Comparison of ENCODE assay signal across 18 cellular contexts in genomic region chr2:146041291-146041868, GRCh38.
"Had no signal": no experiment of that assay in that cellular context is flagged by ENCODE, and none has a peak within 500 bp of the region (broad histone marks: within the 10 kb centered on the region; RNA-seq: fewer than 3 reads in every experiment).

No MANE protein-coding gene starts in this region.

- H3K9me3 ChIP-seq: ascending aorta, colonic mucosa, heart left ventricle, neutrophil, pancreas, thyroid gland had no signal

- DNase-seq: activated CD4-positive, alpha-beta T cell treated with anti-CD3 and anti-CD28 coated beads, Interleukin-2, amount 10 ng/mL, durations not matched to agents 24 days and 14 days; activated CD8-positive, alpha-beta memory T cell treated with anti-CD3 and anti-CD28 coated beads, Interleukin-2, amount 50 U/mL, for 4 hours; activated naive CD4-positive, alpha-beta T cell treated with anti-CD3 and anti-CD28 coated beads, Interleukin-2, amount 50 U/mL, for 16 hours; activated T-cell treated with anti-CD3 and anti-CD28 coated beads, Interleukin-2, amount 50 U/mL, for 4 hours; colonic mucosa; erythroblast; foreskin melanocyte; heart left ventricle; mesenchymal stem cell; naive thymus-derived CD4-positive, alpha-beta T cell; pancreas; stimulated activated naive CD4-positive, alpha-beta T cell; T-helper 1 cell; T-helper 9 cell; thyroid gland had no signal

- FAIRE-seq: pancreas had no signal

- H3K27me3 ChIP-seq: ascending aorta, colonic mucosa, heart left ventricle, neutrophil, pancreas, thyroid gland had no signal

- H3K27ac ChIP-seq: ascending aorta, colonic mucosa, heart left ventricle, neutrophil, pancreas, thyroid gland had no signal

- ATAC-seq: activated T-cell treated with anti-CD3 and anti-CD28 coated beads, Interleukin-2, amount 50 U/mL, for 4 hours; heart left ventricle; naive thymus-derived CD4-positive, alpha-beta T cell; pancreas; sciatic nerve had no signal

- H3K4me3 ChIP-seq: ascending aorta, colonic mucosa, heart left ventricle, pancreas, thyroid gland had no signal

- H3K4me1 ChIP-seq: ascending aorta, colonic mucosa, heart left ventricle, pancreas, thyroid gland had no signal

- H3K36me3 ChIP-seq: ascending aorta, colonic mucosa, heart left ventricle, neutrophil, pancreas, thyroid gland had no signal
